Comparison of ENCODE assay signal across 11 cellular contexts in the genomic region with DNA sequence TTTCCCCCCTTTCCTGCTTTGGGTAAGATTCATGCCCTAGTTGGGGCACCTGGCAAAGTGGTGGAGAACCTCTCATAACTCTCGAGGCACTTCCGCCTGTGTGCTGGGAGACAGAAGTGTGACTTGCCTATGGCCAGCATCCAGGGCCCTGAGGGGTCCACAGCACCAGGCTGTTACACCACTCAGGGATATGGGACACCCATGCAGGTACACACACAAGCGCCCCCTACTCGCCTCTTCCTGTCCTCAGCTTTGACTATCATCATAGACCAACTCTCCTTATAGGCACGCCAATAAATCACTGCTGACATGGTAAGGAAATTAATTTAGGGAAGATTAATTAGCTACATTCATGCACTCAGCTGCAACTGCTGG. TPM values are rescaled to one million over a fixed set of nuclear protein-coding genes. Genes with fewer than 3 reads are reported as not detected.
DNase-seq lines count a peak whose midpoint lies in the region; ATAC-seq and TF ChIP-seq lines count a peak whose summit lies in the region.
"Had no signal": no experiment of that assay in that cellular context is flagged by ENCODE, and none has a peak within 500 bp of the region (broad histone marks: within the 10 kb centered on the region; RNA-seq: fewer than 3 reads in every experiment).

No MANE protein-coding gene starts in this region.

- peak overlapping the region; percentile 82 for H4K91ac ChIP-seq in IMR-90 (ENCODE audit: insufficient read depth, low read depth, low read length)

- H3K14ac ChIP-seq in IMR-90 (replicated peaks; ENCODE audit: low read depth, low read length), result peak overlapping the region; percentile 97; the same call in 1 of the 2 replicates

- intact Hi-C loops in IMR-90 (cut with micrococcal nuclease), result loop anchor here (5.0 kb wide), 1 partner anchor 46 kb away; no protein-coding TSS in a partner anchor
- intact Hi-C loops in lower lobe of right lung (cut with DNase I), result no loop called here
- intact Hi-C loops in thyroid gland (cut with DNase I), result loop anchor here (5.0 kb wide), 1 partner anchor 44 kb away; a partner anchor contains a TSS

- peaks cover 3% of the 10 kb centered on the region for H3K27me3 Mint-ChIP-seq in brain
- no peaks in the 10 kb centered on the region for H3K27me3 Mint-ChIP-seq in activated CD4-positive, alpha-beta T cell treated with anti-CD3 and anti-CD28 coated beads, Interleukin-2, amount 10 ng/mL, durations not matched to agents 7 days and 5 days
- H3K27me3 Mint-ChIP-seq: activated CD4-positive, alpha-beta memory T cell treated with anti-CD3 and anti-CD28 coated beads for 36 hours had no signal

- peak overlapping the region; percentile 56 for H2AK5ac ChIP-seq in IMR-90 (ENCODE audit: low read depth, low read length)

- peak overlapping the region; percentile 96; the same call in 1 of the 2 replicates for H3K27ac ChIP-seq in IMR-90 (ENCODE audit: insufficient read depth, low read length)
- H3K27ac ChIP-seq in lower lobe of right lung, result peak overlapping the region; percentile 77
- peak overlapping the region; percentile 73 to 84 (median 78) for H3K27ac ChIP-seq in thyroid gland

- H2BK15ac ChIP-seq in IMR-90 (ENCODE audit: low read depth, low read length), result peak overlapping the region; percentile 45; the same call in 1 of the 3 replicates

- TF ChIP-seq RAD21 in IMR-90 (IDR thresholded peaks at IDR 0.05; ENCODE audit: low read length), result no peak

- peak overlapping the region; percentile 51; the same call in 1 of the 2 replicates for H2BK20ac ChIP-seq in IMR-90 (ENCODE audit: low read depth, low read length)

- DNase-seq in IMR-90, result no peak
- no peak for DNase-seq in lower lobe of right lung
- DNase-seq in thyroid gland, result peak in 1 of 2 donors; percentile 29
- no peak for DNase-seq in activated CD4-positive, alpha-beta T cell treated with anti-CD3 and anti-CD28 coated beads, Interleukin-2, amount 10 ng/mL, durations not matched to agents 7 days and 5 days
- DNase-seq in NCI-H2029 (lab: John Stamatoyannopoulos, UW), result no peak
- DNase-seq: activated CD4-positive, alpha-beta memory T cell treated with anti-CD3 and anti-CD28 coated beads for 36 hours; activated naive CD8-positive, alpha-beta T cell treated with anti-CD3 and anti-CD28 coated beads, Interleukin-2, amount 10 ng/mL, durations not matched to agents 7 days and 5 days; MM.1S had no signal

- peak overlapping the region; percentile 100 for H3K4ac ChIP-seq in IMR-90 (ENCODE audit: low read depth, low read length)

- H2BK120ac ChIP-seq in IMR-90 (ENCODE audit: low read depth, low read length), result peak overlapping the region; percentile 99

- no peaks in the 10 kb centered on the region for H3K9me3 Mint-ChIP-seq in brain
- no peaks in the 10 kb centered on the region for H3K9me3 Mint-ChIP-seq in activated CD4-positive, alpha-beta T cell treated with anti-CD3 and anti-CD28 coated beads, Interleukin-2, amount 10 ng/mL, durations not matched to agents 7 days and 5 days
- H3K9me3 Mint-ChIP-seq: activated CD4-positive, alpha-beta memory T cell treated with anti-CD3 and anti-CD28 coated beads for 36 hours; activated naive CD8-positive, alpha-beta T cell treated with anti-CD3 and anti-CD28 coated beads, Interleukin-2, amount 10 ng/mL, durations not matched to agents 7 days and 5 days had no signal

- H3K9me3 ChIP-seq in IMR-90 (ENCODE audit: control insufficient read depth, insufficient read depth, low read length) (no peaks in the 10 kb centered on the region), lower lobe of right lung (no peaks in the 10 kb centered on the region), thyroid gland (no peaks in the 10 kb centered on the region)
- H3K9me3 ChIP-seq: heart left ventricle had no signal

- H2AFZ ChIP-seq in IMR-90 (replicated peaks; ENCODE audit: low read length, poor library complexity), result no peak overlapping the region

- H2AK9ac ChIP-seq in IMR-90 (replicated peaks; ENCODE audit: low read depth, low read length, poor library complexity), result peak overlapping the region; percentile 68

- peak overlapping the region; percentile 56 for H4K5ac ChIP-seq in IMR-90 (ENCODE audit: low read depth, low read length)

- peak overlapping the region; percentile 85 for H2BK5ac ChIP-seq in IMR-90 (ENCODE audit: low read depth, low read length, poor library complexity, severe bottlenecking)

- in situ Hi-C loops in IMR-90 (cut with MboI; ENCODE audit: low sequenced_read_pairs), result loop anchor here (5.0 kb wide), 1 partner anchor 39 kb away; no protein-coding TSS in a partner anchor

- dilution Hi-C loops in IMR-90 (cut with HindIII; ENCODE audit: low sequenced_read_pairs, unreplicated experiment), result no loop called here

- CTCF ChIA-PET in IMR-90 (lab: Yijun Ruan, JAX), result interaction anchor here (1.5 kb wide), 1 partner anchor 15 kb away, joined by 4 read pairs; no protein-coding TSS in a partner anchor
- CTCF ChIA-PET in activated CD4-positive, alpha-beta T cell treated with anti-CD3 and anti-CD28 coated beads, Interleukin-2, amount 10 ng/mL, durations not matched to agents 7 days and 5 days (lab: Charles Lee), result interaction anchor here (0.8 kb wide), 1 partner anchor 22 kb away, joined by 3 read pairs; no protein-coding TSS in a partner anchor

- H3K36me3 ChIP-seq in IMR-90 (ENCODE audit: control insufficient read depth, insufficient read depth, low read length) (peaks cover 9% of the 10 kb centered on the region), lower lobe of right lung (no peaks in the 10 kb centered on the region), thyroid gland (no peaks in the 10 kb centered on the region)
- H3K36me3 ChIP-seq: heart left ventricle had no signal

- H3K9me1 ChIP-seq in IMR-90 (ENCODE audit: insufficient read depth, low read length), result peaks cover 51% of the 10 kb centered on the region

- H3K23ac ChIP-seq in IMR-90 (ENCODE audit: low read depth, low read length), result peak overlapping the region; percentile 51; the same call in 1 of the 2 replicates

- H3K79me1 ChIP-seq in IMR-90 (ENCODE audit: low read depth in 1 of 2, low read length in 2 of 2), result peaks cover 35 to 84% of the 10 kb centered on the region in 2 experiments

- no peaks in the 10 kb centered on the region for H3K36me3 Mint-ChIP-seq in brain
- no peaks in the 10 kb centered on the region for H3K36me3 Mint-ChIP-seq in activated CD4-positive, alpha-beta T cell treated with anti-CD3 and anti-CD28 coated beads, Interleukin-2, amount 10 ng/mL, durations not matched to agents 7 days and 5 days (ENCODE audit: low read depth)
- H3K36me3 Mint-ChIP-seq: activated CD4-positive, alpha-beta memory T cell treated with anti-CD3 and anti-CD28 coated beads for 36 hours; activated naive CD8-positive, alpha-beta T cell treated with anti-CD3 and anti-CD28 coated beads, Interleukin-2, amount 10 ng/mL, durations not matched to agents 7 days and 5 days had no signal

- no peak overlapping the region for H3K9ac ChIP-seq in IMR-90 (ENCODE audit: low read depth, low read length)

- peak overlapping the region; percentile 27; the same call in 1 of the 2 replicates for H3K18ac ChIP-seq in IMR-90 (ENCODE audit: low read depth, low read length)

- POLR2A ChIA-PET in IMR-90 (lab: Charles Lee; ENCODE audit: unreplicated experiment), result no interaction called here
- POLR2A ChIA-PET in activated CD4-positive, alpha-beta T cell treated with anti-CD3 and anti-CD28 coated beads, Interleukin-2, amount 10 ng/mL, durations not matched to agents 7 days and 5 days (lab: Charles Lee), result interaction anchor here (0.6 kb wide), 1 partner anchor 91 kb away, joined by 3 read pairs; no protein-coding TSS in a partner anchor

- peaks cover 40% of the 10 kb centered on the region for H4K20me1 ChIP-seq in IMR-90 (ENCODE audit: insufficient read depth, low read length)

- TF ChIP-seq CTCF in IMR-90 (conservative IDR thresholded peaks at IDR 0.05; ENCODE audit: low read depth, low read length), result no peak
- no peak for TF ChIP-seq CTCF in brain (conservative IDR thresholded peaks at IDR 0.05)
- no peak for TF ChIP-seq CTCF in lower lobe of right lung (IDR thresholded peaks at IDR 0.05)
- TF ChIP-seq CTCF in thyroid gland (IDR thresholded peaks at IDR 0.05), result no peak

- H3K4me3 ChIP-seq in IMR-90 (ENCODE audit: insufficient read depth, low read depth, low read length) (no peak overlapping the region), lower lobe of right lung (no peak overlapping the region), thyroid gland (replicated peaks in 1 of 3) (no peak overlapping the region)
- H3K4me3 ChIP-seq: heart left ventricle had no signal

- H3K4me3 Mint-ChIP-seq in brain, result peak overlapping the region; percentile 9 to 64 (median 29)
- H3K4me3 Mint-ChIP-seq in activated CD4-positive, alpha-beta T cell treated with anti-CD3 and anti-CD28 coated beads, Interleukin-2, amount 10 ng/mL, durations not matched to agents 7 days and 5 days, result no peak overlapping the region
- H3K4me3 Mint-ChIP-seq: activated CD4-positive, alpha-beta memory T cell treated with anti-CD3 and anti-CD28 coated beads for 36 hours; activated naive CD8-positive, alpha-beta T cell treated with anti-CD3 and anti-CD28 coated beads, Interleukin-2, amount 10 ng/mL, durations not matched to agents 7 days and 5 days had no signal

- BruUV-seq in IMR-90 (replicated peaks; lab: Mats Ljungman, UMichigan), result no TSS peak

- H3K27me3 ChIP-seq in IMR-90 (ENCODE audit: control insufficient read depth, insufficient read depth, low read length), result no peaks in the 10 kb centered on the region
- no peaks in the 10 kb centered on the region for H3K27me3 ChIP-seq in lower lobe of right lung (ENCODE audit: low read depth)
- no peaks in the 10 kb centered on the region for H3K27me3 ChIP-seq in thyroid gland
- H3K27me3 ChIP-seq: heart left ventricle had no signal

- peak overlapping the region; percentile 6 to 90; a peak in 3 of 4 replicates for H4K8ac ChIP-seq in IMR-90 (ENCODE audit: low read depth in 2 of 2, low read length in 2 of 2)

- H3K4me1 ChIP-seq in IMR-90 (ENCODE audit: control insufficient read depth, insufficient read depth, low read length) (peaks cover 67% of the 10 kb centered on the region), lower lobe of right lung (peaks cover 93% of the 10 kb centered on the region), thyroid gland (peaks cover 61 to 78% of the 10 kb centered on the region in 2 donors)

- no CpG with 5 or more reads among the region's 5 CpGs for WGBS in IMR-90 (ENCODE audit: extremely low coverage in 2 of 2, insufficient read length in 1 of 2), 2 experiments
- WGBS in thyroid gland, 2 donors, result 81 to 82% methylated on average over 5 of the region's 5 CpGs

- H3K56ac ChIP-seq in IMR-90 (ENCODE audit: extremely low read depth, insufficient read depth, low read length), result peak overlapping the region; percentile 48; the same call in 1 of the 2 replicates

- ATAC-seq in IMR-90 (ENCODE audit: low read depth) (no peak), lower lobe of right lung (peak; percentile 25 to 33), GM18870 (IDR thresholded peaks at IDR 0.05; ENCODE audit: unreplicated experiment) (no peak)

- peak overlapping the region; percentile 84 to 93 (median 90) for H3K27ac Mint-ChIP-seq in brain
- no peak overlapping the region for H3K27ac Mint-ChIP-seq in activated CD4-positive, alpha-beta T cell treated with anti-CD3 and anti-CD28 coated beads, Interleukin-2, amount 10 ng/mL, durations not matched to agents 7 days and 5 days
- H3K27ac Mint-ChIP-seq: activated CD4-positive, alpha-beta memory T cell treated with anti-CD3 and anti-CD28 coated beads for 36 hours; activated naive CD8-positive, alpha-beta T cell treated with anti-CD3 and anti-CD28 coated beads, Interleukin-2, amount 10 ng/mL, durations not matched to agents 7 days and 5 days had no signal

- TF ChIP-seq POLR2A in IMR-90 (IDR thresholded peaks at IDR 0.05; ENCODE audit: low read depth, low read length) (no peak), thyroid gland (IDR thresholded peaks at IDR 0.05) (no peak)

- H3K4me1 Mint-ChIP-seq in brain, result peaks cover 97% of the 10 kb centered on the region
- H3K4me1 Mint-ChIP-seq in activated CD4-positive, alpha-beta T cell treated with anti-CD3 and anti-CD28 coated beads, Interleukin-2, amount 10 ng/mL, durations not matched to agents 7 days and 5 days, result no peaks in the 10 kb centered on the region
- H3K4me1 Mint-ChIP-seq: activated naive CD8-positive, alpha-beta T cell treated with anti-CD3 and anti-CD28 coated beads, Interleukin-2, amount 10 ng/mL, durations not matched to agents 7 days and 5 days had no signal

- peak overlapping the region; percentile 63; the same call in 1 of the 2 replicates for H3K4me2 ChIP-seq in IMR-90 (ENCODE audit: low read depth, low read length)

RNA-seq across cellular contexts. Expression of a gene that starts 45.4 kb away (rescaled TPM):
- total RNA-seq in IMR-90 (2012; rRNA removed) (6.1 and 7.8 TPM in 2 replicates), lower lobe of right lung (25.3 TPM), thyroid gland (10 to 100 TPM; 18.4 to 27.5 (median 22.0) TPM)
- polyA plus RNA-seq in IMR-90 (2012; rRNA removed) (20.4 and 22.9 TPM in 2 replicates), brain (ENCODE audit: insufficient read depth, low read depth, low replicate concordance) (37.4 TPM)
- 15.8 and 28.1 TPM in 2 replicates for polyA plus RNA-seq in IMR-90 (2012; cell fraction: cytosol; rRNA removed)
- 36.9 and 39.5 TPM in 2 replicates for polyA plus RNA-seq in IMR-90 (2012; cell fraction: nucleus; rRNA removed; ENCODE audit: low replicate concordance)
- total RNA-seq in activated CD4-positive, alpha-beta T cell treated with anti-CD3 and anti-CD28 coated beads, Interleukin-2, amount 10 ng/mL, durations not matched to agents 7 days and 5 days, result not detected

Comparison
In these comparisons a context has a peak if more than half of its experiments do, and no peak if none do; other contexts are left out.
1. ATAC-seq: peak in lower lobe of right lung (2 of 2); none in IMR-90 (single experiment) and GM18870 (single experiment).
2. Peak in every context shown above with its lines, with median percentiles within 50 percentile points of each other: H3K27ac ChIP-seq.